Comparison of ENCODE assay signal across 16 cellular contexts in the genomic region with DNA sequence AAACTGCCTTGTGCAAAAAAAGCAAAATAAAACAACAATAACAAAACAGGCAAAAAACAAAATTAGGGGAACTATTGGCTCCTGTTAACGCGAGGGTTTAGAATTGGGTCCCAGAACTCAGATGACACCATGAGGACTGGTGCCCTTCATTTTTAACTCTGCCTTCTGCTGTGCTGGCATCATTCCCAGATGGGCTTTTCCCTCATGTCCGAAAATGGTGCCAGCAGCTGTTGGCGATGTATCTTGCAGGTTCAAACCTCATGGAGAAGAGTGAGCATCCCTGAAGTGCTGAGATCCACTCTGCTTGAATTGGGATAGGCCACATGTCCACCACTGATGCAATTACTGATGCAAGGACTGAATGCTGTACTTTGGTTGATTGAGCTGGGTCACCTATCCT.
DNase-seq lines count a peak whose midpoint lies in the region; ATAC-seq and TF ChIP-seq lines count a peak whose summit lies in the region.
"Had no signal": no experiment of that assay in that cellular context is flagged by ENCODE, and none has a peak within 500 bp of the region (broad histone marks: within the 10 kb centered on the region; RNA-seq: fewer than 3 reads in every experiment).

No MANE protein-coding gene starts in this region.

- POLR2A ChIA-PET in GM10248 (lab: Yijun Ruan, JAX) = no interaction called here

- CTCF ChIA-PET in GM10248 (lab: Yijun Ruan, JAX) = interaction anchor here (1.2 to 6.9 kb wide), 7 partner anchors 15 to 846 kb away, joined by 3 to 44 read pairs (median 5); no protein-coding TSS in a partner anchor

- no peaks in the 10 kb centered on the region for H3K36me3 Mint-ChIP-seq in stimulated activated naive B cell treated with anti-CD40 and anti-IgM and Interleukin-4, amounts not matched to agents 10 μg/mL and 1 μg/mL and 100 μg/mL, for 72 hours

- H3K4me1 ChIP-seq in SJCRH30 (peaks cover 11% of the 10 kb centered on the region), Karpas-422 (ENCODE audit: low read length) (peaks cover 25% of the 10 kb centered on the region)
- H3K4me1 ChIP-seq: Caco-2 had no signal

- DNase-seq in DMS 273 (lab: John Stamatoyannopoulos, UW; ENCODE audit: unreplicated experiment) = peak; percentile 89
- peak; percentile 56 for DNase-seq in NCI-H1092 treated with DMSO at 0.1 percent for 48 hours (lab: John Stamatoyannopoulos, UW)
- DNase-seq in NCI-H524 (lab: John Stamatoyannopoulos, UW) = peak; percentile 91 to 94
- peak; percentile 24 to 45 for DNase-seq in SJCRH30
- no peak for DNase-seq in stimulated activated naive B cell treated with anti-CD40 and anti-IgM and Interleukin-4, amounts not matched to agents 10 μg/mL and 1 μg/mL and 100 μg/mL, for 72 hours
- no peak for DNase-seq in Karpas-422
- DNase-seq in retina = no peak
- no peak for DNase-seq in GM10248 (ENCODE audit: extremely low spot score)
- DNase-seq: Caco-2, IMR-90, NCI-H146, NCI-H226, NCI-H774, T-helper 1 cell had no signal

- H4K20me1 ChIP-seq in Karpas-422 (ENCODE audit: insufficient read depth, low read depth, low read length) = no peaks in the 10 kb centered on the region

- H3K9me3 ChIP-seq in SJCRH30 (replicated peaks) (no peaks in the 10 kb centered on the region), Karpas-422 (ENCODE audit: low read length) (no peaks in the 10 kb centered on the region)
- H3K9me3 ChIP-seq: Caco-2 had no signal

- H3K4me1 Mint-ChIP-seq in stimulated activated naive B cell treated with anti-CD40 and anti-IgM and Interleukin-4, amounts not matched to agents 10 μg/mL and 1 μg/mL and 100 μg/mL, for 72 hours = no peaks in the 10 kb centered on the region

- no peak overlapping the region for H3K27ac Mint-ChIP-seq in stimulated activated naive B cell treated with anti-CD40 and anti-IgM and Interleukin-4, amounts not matched to agents 10 μg/mL and 1 μg/mL and 100 μg/mL, for 72 hours

- no peaks in the 10 kb centered on the region for H3K27me3 Mint-ChIP-seq in stimulated activated naive B cell treated with anti-CD40 and anti-IgM and Interleukin-4, amounts not matched to agents 10 μg/mL and 1 μg/mL and 100 μg/mL, for 72 hours

- no peak overlapping the region for H3K9ac ChIP-seq in Karpas-422 (ENCODE audit: low read length)

- H2AFZ ChIP-seq in Karpas-422 (ENCODE audit: low read length) = no peak overlapping the region

- no peak for TF ChIP-seq CTCF in GM10248 (IDR thresholded peaks at IDR 0.05; ENCODE audit: control extremely low read depth, extremely low read depth, low read depth, missing control alignments)

- no peak for ATAC-seq in stimulated activated naive B cell treated with anti-CD40 and anti-IgM and Interleukin-4, amounts not matched to agents 10 μg/mL and 1 μg/mL and 100 μg/mL, for 72 hours (replicated peaks)

- H3K79me2 ChIP-seq in Karpas-422 (ENCODE audit: low read length) = no peaks in the 10 kb centered on the region

- H3K4me3 Mint-ChIP-seq in stimulated activated naive B cell treated with anti-CD40 and anti-IgM and Interleukin-4, amounts not matched to agents 10 μg/mL and 1 μg/mL and 100 μg/mL, for 72 hours = no peak overlapping the region

- H3K4me3 ChIP-seq in SJCRH30 (no peak overlapping the region), Karpas-422 (ENCODE audit: low read length) (no peak overlapping the region)
- H3K4me3 ChIP-seq: SK-N-MC had no signal

- H3K36me3 ChIP-seq in SJCRH30 (no peaks in the 10 kb centered on the region), Karpas-422 (ENCODE audit: insufficient read depth, low read length) (no peaks in the 10 kb centered on the region)

- no peaks in the 10 kb centered on the region for H3K27me3 ChIP-seq in SJCRH30
- H3K27me3 ChIP-seq in Karpas-422 (ENCODE audit: low read length) = no peaks in the 10 kb centered on the region

- H3K9me3 Mint-ChIP-seq in stimulated activated naive B cell treated with anti-CD40 and anti-IgM and Interleukin-4, amounts not matched to agents 10 μg/mL and 1 μg/mL and 100 μg/mL, for 72 hours = no peaks in the 10 kb centered on the region

- no peak overlapping the region for H3K27ac ChIP-seq in SJCRH30
- H3K27ac ChIP-seq in Karpas-422 (ENCODE audit: low read length) = no peak overlapping the region
- H3K27ac ChIP-seq: C4-2B, SK-N-MC had no signal

- H3K4me2 ChIP-seq in Karpas-422 (ENCODE audit: low read depth, low read length, poor library complexity, severe bottlenecking) = no peak overlapping the region

- no peaks in the 10 kb centered on the region for H3K9me2 ChIP-seq in Karpas-422 (replicated peaks; ENCODE audit: insufficient read depth, low read length)

Comparison
In these comparisons a context has a peak if more than half of its experiments do, and no peak if none do; other contexts are left out.
1. DNase-seq: peak in DMS 273 (single experiment), NCI-H1092 treated with DMSO at 0.1 percent for 48 hours (single experiment), NCI-H524 (2 of 2) and SJCRH30 (2 of 2); none in stimulated activated naive B cell treated with anti-CD40 and anti-IgM and Interleukin-4, amounts not matched to agents 10 μg/mL and 1 μg/mL and 100 μg/mL, for 72 hours (single experiment), Karpas-422 (single experiment), retina (single experiment) and GM10248 (single experiment).